In genomic region chr9:93071464-93071863, GRCh38 we compare ENCODE assay signal across 9 cellular contexts. TPM values are rescaled to one million over a fixed set of nuclear protein-coding genes. Genes with fewer than 3 reads are reported as not detected.
DNase-seq lines count a peak whose midpoint lies in the region; ATAC-seq, FAIRE-seq and TF ChIP-seq lines count a peak whose summit lies in the region.
"Had no signal": no experiment of that assay in that cellular context is flagged by ENCODE, and none has a peak within 500 bp of the region (broad histone marks: within the 10 kb centered on the region; RNA-seq: fewer than 3 reads in every experiment).

No MANE protein-coding gene starts in this region.

- no peak for FAIRE-seq in bronchial epithelial cell (lab: Jason Lieb, UNC)
- FAIRE-seq: colon had no signal

- no peak overlapping the region for H3K4me3 Mint-ChIP-seq in activated naive CD8-positive, alpha-beta T cell
- no peak overlapping the region for H3K4me3 Mint-ChIP-seq in activated naive CD8-positive, alpha-beta T cell treated with anti-CD3 and anti-CD28 coated beads, Interleukin-2, amount 50 U/mL, for 24 hours

- no peaks in the 10 kb centered on the region for H3K27me3 ChIP-seq in bronchial epithelial cell (ENCODE audit: control insufficient read depth, insufficient read depth, low read length)
- H3K27me3 ChIP-seq in sigmoid colon = no peaks in the 10 kb centered on the region

- no peaks in the 10 kb centered on the region for H3K27me3 Mint-ChIP-seq in activated naive CD8-positive, alpha-beta T cell
- H3K27me3 Mint-ChIP-seq in activated naive CD8-positive, alpha-beta T cell treated with anti-CD3 and anti-CD28 coated beads, Interleukin-2, amount 50 U/mL, for 24 hours = no peaks in the 10 kb centered on the region

- intact Hi-C loops in sigmoid colon (cut with DNase I) = no loop called here

- H3K9me3 ChIP-seq in sigmoid colon = no peaks in the 10 kb centered on the region

- H3K27ac ChIP-seq in sigmoid colon = peak overlapping the region in 3 of 4 donors; percentile 66 to 68 (median 68)

- H3K36me3 ChIP-seq in bronchial epithelial cell (ENCODE audit: control insufficient read depth, insufficient read depth, low read length) (no peaks in the 10 kb centered on the region), sigmoid colon (no peaks in the 10 kb centered on the region)

- DNase-seq in activated naive CD8-positive, alpha-beta T cell treated with anti-CD3 and anti-CD28 coated beads, Interleukin-2, amount 50 U/mL, for 24 hours = no peak
- peak; percentile 72 for DNase-seq in NAMALWA (ENCODE audit: low spot score)
- DNase-seq in bronchial epithelial cell (ENCODE audit: low read depth) = peak; percentile 36
- no peak for DNase-seq in sigmoid colon

- H3K9me3 Mint-ChIP-seq in activated naive CD8-positive, alpha-beta T cell (ENCODE audit: low read depth) = no peaks in the 10 kb centered on the region
- no peaks in the 10 kb centered on the region for H3K9me3 Mint-ChIP-seq in activated naive CD8-positive, alpha-beta T cell treated with anti-CD3 and anti-CD28 coated beads, Interleukin-2, amount 50 U/mL, for 24 hours

- no peak for TF ChIP-seq POLR2A in sigmoid colon (IDR thresholded peaks at IDR 0.05)

- TF ChIP-seq CTCF in bronchial epithelial cell (IDR thresholded peaks at IDR 0.05; ENCODE audit: insufficient read depth, low read length, severe bottlenecking) = no peak
- no peak for TF ChIP-seq CTCF in sigmoid colon (IDR thresholded peaks at IDR 0.05)

- 63 to 84% methylated on average over 7 of the region's 7 CpGs for WGBS in sigmoid colon, 2 donors

- no peak for TF ChIP-seq EP300 in sigmoid colon (IDR thresholded peaks at IDR 0.05)

- H3K27ac Mint-ChIP-seq in activated naive CD8-positive, alpha-beta T cell = peak overlapping the region; percentile 91
- no peak overlapping the region for H3K27ac Mint-ChIP-seq in activated naive CD8-positive, alpha-beta T cell treated with anti-CD3 and anti-CD28 coated beads, Interleukin-2, amount 50 U/mL, for 24 hours

- peaks cover 6% of the 10 kb centered on the region for H3K36me3 Mint-ChIP-seq in activated naive CD8-positive, alpha-beta T cell
- peaks cover 18% of the 10 kb centered on the region for H3K36me3 Mint-ChIP-seq in activated naive CD8-positive, alpha-beta T cell treated with anti-CD3 and anti-CD28 coated beads, Interleukin-2, amount 50 U/mL, for 24 hours (ENCODE audit: low read depth)

- peaks cover 0 to 43% (median 18%) of the 10 kb centered on the region in 4 donors for H3K4me1 ChIP-seq in sigmoid colon

- no peak for ATAC-seq in activated naive CD8-positive, alpha-beta T cell treated with anti-CD3 and anti-CD28 coated beads, Interleukin-2, amount 50 U/mL, for 24 hours
- ATAC-seq in GM18907 (IDR thresholded peaks at IDR 0.05; ENCODE audit: unreplicated experiment) = no peak
- no peak for ATAC-seq in HG03432 (IDR thresholded peaks at IDR 0.05; ENCODE audit: unreplicated experiment)
- no peak for ATAC-seq in GM18868 (IDR thresholded peaks at IDR 0.05; ENCODE audit: unreplicated experiment)

- H3K4me1 Mint-ChIP-seq in activated naive CD8-positive, alpha-beta T cell (ENCODE audit: low read depth) = peaks cover 74% of the 10 kb centered on the region
- H3K4me1 Mint-ChIP-seq in activated naive CD8-positive, alpha-beta T cell treated with anti-CD3 and anti-CD28 coated beads, Interleukin-2, amount 50 U/mL, for 24 hours = peaks cover 66% of the 10 kb centered on the region

- H3K4me3 ChIP-seq in bronchial epithelial cell (ENCODE audit: low read depth, low read length) (no peak overlapping the region), sigmoid colon (no peak overlapping the region)

RNA-seq across cellular contexts. Expression of gene SUSD3, which starts 13.0 kb away (rescaled TPM):
- total RNA-seq in bronchial epithelial cell (0.26 TPM in 1 of 2 replicates, not detected in the other), sigmoid colon (1 to 10 TPM; 1.9 to 7.2 (median 4.7) TPM)
- polyA plus RNA-seq in sigmoid colon = 10 to 100 TPM in 1 of 3 donors, under 1 TPM in 1, not detected in 1; 0.92 to 15.2 TPM

RNA-seq across cellular contexts. Expression of gene CARD19, which starts 24.6 kb away (rescaled TPM):
- total RNA-seq in bronchial epithelial cell = 43.4 and 47.9 TPM in 2 replicates
- total RNA-seq in sigmoid colon = 10 to 100 TPM; 51.2 to 88.4 (median 85.0) TPM
- polyA plus RNA-seq in sigmoid colon = 10 to 100 TPM; 56.8 to 87.2 (median 66.1) TPM

Comparison
In these comparisons a context has a peak if more than half of its experiments do, and no peak if none do; other contexts are left out.
1. DNase-seq: peak in NAMALWA (single experiment) and bronchial epithelial cell (single experiment); none in activated naive CD8-positive, alpha-beta T cell treated with anti-CD3 and anti-CD28 coated beads, Interleukin-2, amount 50 U/mL, for 24 hours (single experiment) and sigmoid colon (single experiment).